Comparison of ENCODE assay signal across 9 cellular contexts in the genomic region with DNA sequence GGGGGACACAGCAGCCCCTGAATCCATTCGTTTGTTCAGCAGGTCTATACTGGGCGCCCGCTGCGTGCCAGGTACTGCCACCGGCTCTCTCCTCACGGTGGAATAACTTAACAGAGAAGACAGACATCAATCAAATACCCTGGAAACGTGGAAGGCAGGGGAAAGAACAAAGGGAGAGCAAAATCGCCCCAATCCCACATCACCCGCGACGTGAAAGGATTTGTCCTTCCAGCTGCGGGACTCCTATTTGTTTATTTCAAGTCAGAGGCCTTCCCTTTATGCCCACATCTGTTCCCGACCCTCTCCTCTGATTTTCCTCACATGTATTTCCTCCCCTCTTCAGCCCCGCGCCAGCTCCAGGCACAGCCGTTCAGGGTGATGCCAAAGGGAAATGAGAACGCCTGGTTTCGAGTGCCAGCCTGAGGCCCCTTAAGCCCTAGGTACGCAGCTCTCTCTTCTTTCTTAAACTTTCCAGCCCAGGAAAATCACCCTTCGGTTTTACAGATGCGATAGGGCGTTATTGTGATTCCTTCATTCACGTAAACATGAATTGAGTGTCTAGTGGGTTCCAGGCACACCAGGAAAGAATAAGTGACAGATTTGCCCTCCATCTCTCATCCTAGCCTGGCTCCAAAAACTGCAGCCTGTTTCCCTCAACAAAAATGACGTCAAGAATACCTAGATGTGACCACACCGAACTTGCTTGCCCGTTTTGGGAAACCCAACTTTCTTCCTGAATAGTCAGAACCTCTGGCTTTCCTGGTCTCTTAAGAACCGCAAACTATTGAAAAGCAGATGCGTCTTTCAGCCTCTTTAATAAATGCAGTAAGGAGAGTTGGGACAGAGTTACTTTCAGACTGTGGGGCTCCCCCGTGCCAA. TPM values are rescaled to one million over a fixed set of nuclear protein-coding genes. Genes with fewer than 3 reads are reported as not detected.
A peak's percentile ranks its signal among the peaks of the same experiment; 100 is the strongest.
DNase-seq lines count a peak whose midpoint lies in the region; ATAC-seq and TF ChIP-seq lines count a peak whose summit lies in the region.
"Had no signal": no experiment of that assay in that cellular context is flagged by ENCODE, and none has a peak within 500 bp of the region (broad histone marks: within the 10 kb centered on the region; RNA-seq: fewer than 3 reads in every experiment).

No MANE protein-coding gene starts in this region.

- H3K9ac ChIP-seq in BLaER1 treated with 17β-estradiol and CSF1 and Interleukin-3, amounts not matched to agents 10 nM and 100 nM: no peak overlapping the region

- no peak for TF ChIP-seq CTCF in dorsolateral prefrontal cortex (IDR thresholded peaks at IDR 0.05 in 54 of 56, conservative IDR thresholded peaks at IDR 0.05 in 2 of 56; ENCODE audit: low read depth in 1 of 56, partially characterized antibody in 56 of 56)
- TF ChIP-seq CTCF in neural crest cell (conservative IDR thresholded peaks at IDR 0.05): no peak
- no peak for TF ChIP-seq CTCF in GM10248 (IDR thresholded peaks at IDR 0.05; ENCODE audit: control extremely low read depth, extremely low read depth, low read depth, missing control alignments)

- H3K27me3 ChIP-seq in BLaER1 treated with 17β-estradiol and CSF1 and Interleukin-3, amounts not matched to agents 10 nM and 100 nM: peaks cover 64 to 73% (median 71%) of the 10 kb centered on the region in 11 experiments
- peaks cover 0 to 60% (median 46%) of the 10 kb centered on the region in 45 donors for H3K27me3 ChIP-seq in dorsolateral prefrontal cortex

- H3K4me3 ChIP-seq in BLaER1 treated with 17β-estradiol and CSF1 and Interleukin-3, amounts not matched to agents 10 nM and 100 nM: peak overlapping the region in 7 of 10 experiments; percentile 55 to 73 (median 61); a peak in 10 of 20 replicates
- H3K4me3 ChIP-seq in dorsolateral prefrontal cortex: peak overlapping the region in 53 of 59 donors; percentile 10 to 66 (median 47)

- no peaks in the 10 kb centered on the region for H3K36me3 Mint-ChIP-seq in neural crest cell (ENCODE audit: low read depth)

- peaks cover 88% of the 10 kb centered on the region for H3K27me3 Mint-ChIP-seq in neural crest cell (ENCODE audit: low read depth)

- ATAC-seq in HG02885 (IDR thresholded peaks at IDR 0.05; ENCODE audit: poor library complexity, unreplicated experiment) (peak; percentile 6), GM19395 (IDR thresholded peaks at IDR 0.05; ENCODE audit: unreplicated experiment) (no peak)

- H3K27ac ChIP-seq in BLaER1 treated with 17β-estradiol and CSF1 and Interleukin-3, amounts not matched to agents 10 nM and 100 nM: peak overlapping the region in 1 of 11 experiments; percentile 71; a peak in 1 of 22 replicates
- H3K27ac ChIP-seq in dorsolateral prefrontal cortex: no peak overlapping the region

- POLR2A ChIA-PET in HEK293T (lab: Yijun Ruan, JAX) (no interaction called here), GM10248 (lab: Yijun Ruan, JAX) (no interaction called here)

- peaks cover 12 to 33% (median 20%) of the 10 kb centered on the region in 10 experiments for H3K4me1 ChIP-seq in BLaER1 treated with 17β-estradiol and CSF1 and Interleukin-3, amounts not matched to agents 10 nM and 100 nM

- H3K9me3 ChIP-seq in BLaER1 treated with 17β-estradiol and CSF1 and Interleukin-3, amounts not matched to agents 10 nM and 100 nM (replicated peaks in 1 of 11): no peaks in the 10 kb centered on the region

- H3K4me1 Mint-ChIP-seq in neural crest cell: peaks cover 23% of the 10 kb centered on the region

- peak overlapping the region; percentile 83 for H3K4me3 Mint-ChIP-seq in neural crest cell

- H4K20me1 ChIP-seq in BLaER1 treated with 17β-estradiol and CSF1 and Interleukin-3, amounts not matched to agents 10 nM and 100 nM: peaks cover 0 to 13% (median 0%) of the 10 kb centered on the region in 11 experiments; a peak in 4 of 22 replicates

- intact Hi-C loops in dorsolateral prefrontal cortex (cut with DNase I): no loop called here

- H3K27ac Mint-ChIP-seq in neural crest cell (ENCODE audit: unreplicated experiment): no peak overlapping the region

- DNase-seq in dorsolateral prefrontal cortex (no peak), neural crest cell (ENCODE audit: low read depth, low spot score) (no peak), HEK293T (ENCODE audit: extremely low spot score) (no peak), SIG-M5 treated with dmso at 0.1 percent for 504 hours (lab: John Stamatoyannopoulos, UW; ENCODE audit: unreplicated experiment) (no peak), GM10248 (ENCODE audit: extremely low spot score) (no peak)
- DNase-seq: NCI-H446 treated with DMSO at 0.1 percent for 48 hours had no signal

- peak overlapping the region in 9 of 11 experiments; percentile 91 to 99 (median 96); a peak in 17 of 22 replicates for H3K4me2 ChIP-seq in BLaER1 treated with 17β-estradiol and CSF1 and Interleukin-3, amounts not matched to agents 10 nM and 100 nM

- CTCF ChIA-PET in HEK293T (lab: Yijun Ruan, JAX): no interaction called here
- CTCF ChIA-PET in GM10248 (lab: Yijun Ruan, JAX): no interaction called here

- no peaks in the 10 kb centered on the region for H3K9me3 Mint-ChIP-seq in neural crest cell

- H3K36me3 ChIP-seq in BLaER1 treated with 17β-estradiol and CSF1 and Interleukin-3, amounts not matched to agents 10 nM and 100 nM: no peaks in the 10 kb centered on the region

TF ChIP-seq in HEK293T, 16 proteins besides CTCF, POLR2A, EP300 and RAD21:
- TF ChIP-seq CTBP1 (IDR thresholded peaks at IDR 0.05; ENCODE audit: borderline replicate concordance) (no peak), SUZ12 (IDR thresholded peaks at IDR 0.05) (no peak), FOXK2 (IDR thresholded peaks at IDR 0.05) (no peak), ARNT (IDR thresholded peaks at IDR 0.05) (no peak), NFRKB (IDR thresholded peaks at IDR 0.05) (no peak), SP1 (IDR thresholded peaks at IDR 0.05) (no peak), FOXM1 (IDR thresholded peaks at IDR 0.05; ENCODE audit: borderline replicate concordance) (no peak), ELF4 (IDR thresholded peaks at IDR 0.05) (no peak), TARDBP (IDR thresholded peaks at IDR 0.05) (no peak), HDGF (IDR thresholded peaks at IDR 0.05; ENCODE audit: borderline replicate concordance) (no peak), ZNF384 (IDR thresholded peaks at IDR 0.05) (no peak), L3MBTL2 (conservative IDR thresholded peaks at IDR 0.05) (no peak), LEF1 (IDR thresholded peaks at IDR 0.05; ENCODE audit: borderline replicate concordance) (no peak)
- TF ChIP-seq, protein P1, sequence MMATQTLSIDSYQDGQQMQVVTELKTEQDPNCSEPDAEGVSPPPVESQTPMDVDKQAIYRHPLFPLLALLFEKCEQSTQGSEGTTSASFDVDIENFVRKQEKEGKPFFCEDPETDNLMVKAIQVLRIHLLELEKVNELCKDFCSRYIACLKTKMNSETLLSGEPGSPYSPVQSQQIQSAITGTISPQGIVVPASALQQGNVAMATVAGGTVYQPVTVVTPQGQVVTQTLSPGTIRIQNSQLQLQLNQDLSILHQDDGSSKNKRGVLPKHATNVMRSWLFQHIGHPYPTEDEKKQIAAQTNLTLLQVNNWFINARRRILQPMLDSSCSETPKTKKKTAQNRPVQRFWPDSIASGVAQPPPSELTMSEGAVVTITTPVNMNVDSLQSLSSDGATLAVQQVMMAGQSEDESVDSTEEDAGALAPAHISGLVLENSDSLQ (IDR thresholded peaks at IDR 0.05): no peak

RNA-seq across cellular contexts. Expression of a gene that starts 0.9 kb away (rescaled TPM):
- 1 to 10 TPM in 13 of 120 experiments, under 1 TPM in 56, not detected in 51; 0.22 to 6.0 (median 0.60) TPM for total RNA-seq in dorsolateral prefrontal cortex
- 0.25 TPM in 1 of 2 replicates, not detected in the other for total RNA-seq in neural crest cell

RNA-seq across cellular contexts. Expression of a gene that starts 32.2 kb away (rescaled TPM):
- total RNA-seq in dorsolateral prefrontal cortex: 10 to 100 TPM in 119 of 120 experiments, 1 to 10 TPM in 1; 9.3 to 32.2 (median 21.4) TPM
- total RNA-seq in neural crest cell: 9.4 and 10.4 TPM in 2 replicates
